9 cellular contexts compared by ENCODE assay signal in the genomic region with DNA sequence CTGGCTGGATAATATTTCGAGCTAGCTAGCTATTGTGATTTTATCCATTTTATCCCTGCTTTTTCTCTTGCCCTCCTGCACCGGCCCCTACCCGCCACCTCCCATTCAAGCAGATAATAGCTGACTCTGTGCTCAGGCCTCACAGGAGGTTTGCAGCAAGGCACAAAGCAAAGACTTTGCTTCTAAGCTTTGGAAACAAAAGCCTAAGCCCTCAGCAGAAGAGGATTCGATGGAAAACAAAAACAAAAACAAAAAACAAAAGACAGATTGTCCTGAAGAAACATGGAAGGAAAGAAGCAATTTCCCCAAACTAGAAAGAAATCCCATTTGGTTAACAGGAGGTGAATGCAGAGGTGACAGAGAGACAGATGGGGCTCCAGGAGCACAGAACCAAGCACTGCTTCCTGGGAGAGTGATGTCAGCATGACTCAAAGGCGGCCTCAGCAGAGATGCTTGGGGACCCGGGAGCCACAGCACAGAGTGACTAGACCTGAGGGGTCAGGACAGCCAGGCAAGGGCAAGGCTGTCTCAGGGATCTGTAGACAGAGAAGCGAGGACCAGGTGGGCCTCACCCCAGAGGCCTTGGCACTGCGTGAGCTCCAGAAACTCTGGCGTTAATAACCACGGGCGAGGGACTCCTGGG. TPM values are rescaled to one million over a fixed set of nuclear protein-coding genes. Genes with fewer than 3 reads are reported as not detected.
DNase-seq lines count a peak whose midpoint lies in the region; ATAC-seq, FAIRE-seq and TF ChIP-seq lines count a peak whose summit lies in the region.
"Had no signal": no experiment of that assay in that cellular context is flagged by ENCODE, and none has a peak within 500 bp of the region (broad histone marks: within the 10 kb centered on the region; RNA-seq: fewer than 3 reads in every experiment).

No MANE protein-coding gene starts in this region.

- in situ Hi-C loops in GM23248 (cut with MboI): no loop called here
- in situ Hi-C loops in K562 (cut with MboI): no loop called here

- TF ChIP-seq POLR2A in K562 (conservative IDR thresholded peaks at IDR 0.05) (no peak), GM12891 (IDR thresholded peaks at IDR 0.05; ENCODE audit: low read depth, low read length) (no peak)

- H3K36me3 ChIP-seq in GM23248 (ENCODE audit: low read depth) (no peaks in the 10 kb centered on the region), K562 (ENCODE audit: control insufficient read depth, insufficient read depth, low read length) (no peaks in the 10 kb centered on the region), skeletal muscle satellite cell (ENCODE audit: insufficient read depth, low read length) (no peaks in the 10 kb centered on the region), A673 (ENCODE audit: insufficient read depth, low read length, poor library complexity, severe bottlenecking) (no peaks in the 10 kb centered on the region)

- no peak overlapping the region for H3K4me3 ChIP-seq in GM23248
- H3K4me3 ChIP-seq in K562: no peak overlapping the region
- H3K4me3 ChIP-seq in skeletal muscle satellite cell (ENCODE audit: low read length): no peak overlapping the region
- no peak overlapping the region for H3K4me3 ChIP-seq in A673 (ENCODE audit: low read depth, low read length, poor library complexity, severe bottlenecking)

- no peak for FAIRE-seq in K562 (lab: Jason Lieb, UNC)
- no peak for FAIRE-seq in GM12891 (lab: Jason Lieb, UNC)
- FAIRE-seq: small intestine had no signal

- BruUV-seq in K562 (replicated peaks; lab: Mats Ljungman, UMichigan): no TSS peak
- no TSS peak for BruUV-seq in A673 (replicated peaks; lab: Mats Ljungman, UMichigan)

- POLR2A ChIA-PET in K562 (lab: Yijun Ruan, JAX): interaction anchor here (0.5 to 1.2 kb wide), 2 partner anchors 9 to 98 kb away, joined by 3 read pairs; no protein-coding TSS in a partner anchor
- POLR2A ChIA-PET in A673 (lab: Charles Lee; ENCODE audit: low non-redundant PET): no interaction called here

- no peaks in the 10 kb centered on the region for H3K27me3 ChIP-seq in GM23248 (replicated peaks; ENCODE audit: insufficient read depth)
- peaks cover 9 to 14% of the 10 kb centered on the region in 2 experiments; a peak in 4 of 5 replicates for H3K27me3 ChIP-seq in K562 (ENCODE audit: control insufficient read depth in 2 of 2, insufficient read depth in 2 of 2, low read length in 2 of 2)
- no peaks in the 10 kb centered on the region for H3K27me3 ChIP-seq in skeletal muscle satellite cell (ENCODE audit: control insufficient read depth, insufficient read depth, low read length)
- peaks cover 8% of the 10 kb centered on the region for H3K27me3 ChIP-seq in A673 (replicated peaks; ENCODE audit: insufficient read depth, low read depth, low read length, poor library complexity)

- H4K20me1 ChIP-seq in GM23248 (ENCODE audit: insufficient read depth) (no peaks in the 10 kb centered on the region), K562 (replicated peaks; ENCODE audit: control insufficient read depth, insufficient read depth, low read length) (no peaks in the 10 kb centered on the region)

- TF ChIP-seq EP300 in K562 (IDR thresholded peaks at IDR 0.05; ENCODE audit: low read length): no peak

- peak; percentile 58 for ATAC-seq in K562

- intact Hi-C loops in K562 (cut with micrococcal nuclease) (no loop called here), A673 (cut with micrococcal nuclease; ENCODE audit: unreplicated experiment) (no loop called here)

- no peak for TF ChIP-seq RAD21 in K562 (CRISPR knock-in tag; conservative IDR thresholded peaks at IDR 0.05 in 1 of 2, IDR thresholded peaks at IDR 0.05 in 1 of 2)

- CTCF ChIA-PET in K562 (lab: Yijun Ruan, JAX; ENCODE audit: low intra/inter-chr PET ratio): interaction anchor here (0.7 kb wide), 1 partner anchor 1076 kb away, joined by 3 read pairs; no protein-coding TSS in a partner anchor
- CTCF ChIA-PET in A673 (lab: Charles Lee): no interaction called here

- WGBS in GM23248 (ENCODE audit: low coverage in 1 of 2, low lambda C conversion rate in 2 of 2, missing lambda C conversion rate in 2 of 2), 2 experiments: 53 to 54% methylated on average over 11 of the region's 11 CpGs
- WGBS in K562 (ENCODE audit: insufficient coverage, low coverage, missing lambda C conversion rate): 2% methylated on average over 11 of the region's 11 CpGs

- H3K9ac ChIP-seq in GM23248 (no peak overlapping the region), K562 (ENCODE audit: insufficient read depth in 1 of 2, low read depth in 2 of 2, low read length in 2 of 2) (no peak overlapping the region), skeletal muscle satellite cell (ENCODE audit: low read depth, low read length) (no peak overlapping the region)

- no peaks in the 10 kb centered on the region for H3K9me3 ChIP-seq in GM23248 (ENCODE audit: low read depth)
- no peaks in the 10 kb centered on the region for H3K9me3 ChIP-seq in K562 (replicated peaks; ENCODE audit: control insufficient read depth, insufficient read depth, low read depth, low read length)
- no peaks in the 10 kb centered on the region for H3K9me3 ChIP-seq in skeletal muscle satellite cell (replicated peaks; ENCODE audit: low read length)
- H3K9me3 ChIP-seq in A673 (ENCODE audit: low read depth, low read length, poor library complexity, severe bottlenecking): no peaks in the 10 kb centered on the region

- H3K79me2 ChIP-seq in GM23248 (ENCODE audit: insufficient read depth) (no peaks in the 10 kb centered on the region), K562 (ENCODE audit: control insufficient read depth, insufficient read depth, low read length) (no peaks in the 10 kb centered on the region)

- H3K27ac ChIP-seq in GM23248 (no peak overlapping the region), K562 (ENCODE audit: extremely low read depth, low read depth, low read length) (no peak overlapping the region), A673 (ENCODE audit: low read depth, low read length, poor library complexity, severe bottlenecking) (no peak overlapping the region)

- DNase-seq in GM23248: peak; percentile 72
- peak; percentile 9 for DNase-seq in NCI-H2171 (lab: John Stamatoyannopoulos, UW)
- DNase-seq in K562 (ENCODE audit: extremely low read depth in 1 of 4, low spot score in 3 of 4): peak in 1 of 4 experiments; percentile 16
- no peak for DNase-seq in A673 (ENCODE audit: low spot score)
- DNase-seq in NCI-H1694 treated with DMSO at 0.1 percent for 48 hours (lab: John Stamatoyannopoulos, UW): no peak
- DNase-seq in GM12891 (ENCODE audit: insufficient read length, low spot score): no peak
- DNase-seq: effector memory CD4-positive, alpha-beta T cell; small intestine had no signal

- H3K4me1 ChIP-seq in GM23248 (ENCODE audit: insufficient read depth) (peaks cover 11% of the 10 kb centered on the region), K562 (replicated peaks in 1 of 2; ENCODE audit: control insufficient read depth in 2 of 2, insufficient read depth in 2 of 2, low read length in 2 of 2) (no peaks in the 10 kb centered on the region), skeletal muscle satellite cell (ENCODE audit: control insufficient read depth, insufficient read depth, low read length) (peaks cover 11% of the 10 kb centered on the region), A673 (ENCODE audit: insufficient read depth, low read length, poor library complexity, severe bottlenecking) (no peaks in the 10 kb centered on the region)

- no peaks in the 10 kb centered on the region for H3K9me2 ChIP-seq in GM23248 (ENCODE audit: insufficient read depth)

- H2AFZ ChIP-seq in GM23248 (peak overlapping the region; percentile 65), K562 (ENCODE audit: low read depth, low read length) (no peak overlapping the region; the same call in 1 of the 2 replicates)

- H3K9me1 ChIP-seq in K562 (ENCODE audit: control insufficient read depth, insufficient read depth, low read length): no peaks in the 10 kb centered on the region

- no peaks in the 10 kb centered on the region for H3F3A ChIP-seq in GM23248 (ENCODE audit: insufficient read depth)

- TF ChIP-seq CTCF in K562 (IDR thresholded peaks at IDR 0.05 in 2 of 3, conservative IDR thresholded peaks at IDR 0.05 in 1 of 3; ENCODE audit: insufficient read depth in 2 of 3, low read depth in 1 of 3, low read length in 3 of 3) (no peak), A673 (conservative IDR thresholded peaks at IDR 0.05; ENCODE audit: low read depth, low read length) (no peak)

- H3K4me2 ChIP-seq in GM23248 (ENCODE audit: unreplicated experiment): no peak overlapping the region
- H3K4me2 ChIP-seq in K562 (ENCODE audit: insufficient read depth, low read length): no peak overlapping the region
- peak overlapping the region; percentile 48 for H3K4me2 ChIP-seq in skeletal muscle satellite cell (ENCODE audit: low read length)

TF ChIP-seq in K562, 482 proteins besides CTCF, POLR2A, EP300 and RAD21 (continues in another document):
- TF ChIP-seq SAFB2 (IDR thresholded peaks at IDR 0.05; ENCODE audit: borderline replicate concordance, low read depth, low read length, severe bottlenecking): no peak
- no peak for TF ChIP-seq ERF (CRISPR knock-in tag; IDR thresholded peaks at IDR 0.05)

TF ChIP-seq in GM12891, 5 proteins besides CTCF, POLR2A, EP300 and RAD21 (continues in another document):
- TF ChIP-seq POU2F2 (IDR thresholded peaks at IDR 0.05; ENCODE audit: low read depth, low read length): no peak

RNA-seq across cellular contexts. Expression of a gene that starts 28.4 kb away (rescaled TPM):
- total RNA-seq in GM23248 (2014; rRNA removed; shearing (Covaris generic)): 18.4 and 24.2 TPM in 2 replicates
- polyA plus RNA-seq in GM23248 (2016; fragmentation: Nextera tagmentation; extraction: Ambion mirVana): 6.9 and 7.0 TPM in 2 replicates
- 0.19 TPM in 1 of 2 replicates, not detected in the other for total RNA-seq in K562 (2011; cell fraction: chromatin; rRNA removed; ENCODE audit: low replicate concordance)
- total RNA-seq in K562 (2011; cell fraction: nucleolus; rRNA removed): under 0.01 and 0.17 TPM in 2 replicates
- total RNA-seq in K562 (2011; cell fraction: nucleoplasm; rRNA removed): not detected in 2 replicates
- 0.08 and 0.14 TPM in 2 replicates for total RNA-seq in K562 (2014; rRNA removed)
- total RNA-seq in K562 (2014; rRNA removed; fragmentation: Illumina TruSeq; extraction: Trizol): 0.22 and 0.32 TPM in 2 replicates
- total RNA-seq in K562 (2015; rRNA removed; fragmentation: Illumina TruSeq; extraction: Trizol): 0.15 and 0.36 TPM in 2 replicates
- 0.11 and 0.29 TPM in 2 replicates for total RNA-seq in K562 (2021)
- polyA plus RNA-seq in K562 (2011; rRNA removed): 0.04 and 0.07 TPM in 2 replicates
- polyA plus RNA-seq in K562 (2011; cell fraction: cytosol; rRNA removed): 0.01 TPM in 1 of 2 replicates, not detected in the other
- 0.04 TPM in 1 of 2 replicates, not detected in the other for polyA plus RNA-seq in K562 (2011; cell fraction: nucleus; rRNA removed)
- 0.07 and 0.29 TPM in 2 replicates for polyA plus RNA-seq in K562 (2012)
- polyA plus RNA-seq in K562 (2014; fragmentation: Illumina TruSeq; extraction: Trizol): 0.11 and 0.12 TPM in 2 replicates
- under 1 TPM in 1 of 2 experiments, not detected in 1; 0.10 TPM for polyA plus RNA-seq in K562 (2014; fragmentation: Nextera tagmentation; extraction: Ambion mirVana)
- polyA plus RNA-seq in K562 (2014; rRNA removed): 0.12 and 0.16 TPM in 2 replicates
- not detected in 2 replicates for polyA minus RNA-seq in K562 (2011; rRNA and poly(A)+ RNA removed)
- 0.19 TPM in 1 of 2 replicates, not detected in the other for polyA minus RNA-seq in K562 (2011; cell fraction: cytosol; rRNA and poly(A)+ RNA removed)
- polyA minus RNA-seq in K562 (2011; cell fraction: nucleus; rRNA and poly(A)+ RNA removed): 0.11 TPM in 1 of 2 replicates, not detected in the other
- total RNA-seq in skeletal muscle satellite cell (2012; rRNA removed): 11.6 and 14.2 TPM in 2 replicates
- 24.2 and 28.1 TPM in 2 replicates for total RNA-seq in A673 (2021)
- polyA plus RNA-seq in GM12891 (2012; ENCODE audit: low read depth, missing spikeins): 2.3 TPM

Comparison
In these comparisons a context has a peak if more than half of its experiments do, and no peak if none do; other contexts are left out.
1. DNase-seq: peak in GM23248 (single experiment) and NCI-H2171 (single experiment); none in A673 (single experiment), NCI-H1694 treated with DMSO at 0.1 percent for 48 hours (single experiment) and GM12891 (single experiment).
2. RNA of a gene that starts 28.4 kb away (total RNA-seq): 24.2 to 28.1 TPM in A673 and 18.4 to 24.2 TPM in GM23248; under 0.01 to 0.36 TPM in K562; every median in the first group is over 10 times any median in the second.